9 cellular contexts compared by ENCODE assay signal in genomic region chr19:42450314-42450934, GRCh38. TPM values are rescaled to one million over a fixed set of nuclear protein-coding genes. Genes with fewer than 3 reads are reported as not detected.
A peak's percentile ranks its signal among the peaks of the same experiment; 100 is the strongest.
DNase-seq lines count a peak whose midpoint lies in the region; ATAC-seq and TF ChIP-seq lines count a peak whose summit lies in the region.
"Had no signal": no experiment of that assay in that cellular context is flagged by ENCODE, and none has a peak within 500 bp of the region (broad histone marks: within the 10 kb centered on the region; RNA-seq: fewer than 3 reads in every experiment).

No MANE protein-coding gene starts in this region.

- no peaks in the 10 kb centered on the region for H3K79me2 ChIP-seq in neural progenitor cell (ENCODE audit: low read depth)

- no peaks in the 10 kb centered on the region for H3K9me3 Mint-ChIP-seq in CD4-positive, alpha-beta T cell
- no peaks in the 10 kb centered on the region for H3K9me3 Mint-ChIP-seq in activated T-cell treated with anti-CD3 and anti-CD28 coated beads, Interleukin-2, amount 50 U/mL, for 72 hours
- H3K9me3 Mint-ChIP-seq in neural progenitor cell = no peaks in the 10 kb centered on the region
- H3K9me3 Mint-ChIP-seq: T-helper 1 cell treated with Interleukin-12 subunit alpha and Interleukin-12 subunit beta and Interleukin-4 antibody, amounts not matched to agents 30 μg/mL and 1 μg/mL, for 36 hours had no signal

- peak overlapping the region; percentile 68 for H3K27ac ChIP-seq in CD4-positive, alpha-beta T cell (ENCODE audit: low read depth, low read length)
- H3K27ac ChIP-seq in Peyer's patch (peak overlapping the region; percentile 13 to 89 (median 63)), neural progenitor cell (no peak overlapping the region)

- intact Hi-C loops in CD4-positive, alpha-beta T cell (cut with DNase I, micrococcal nuclease) = loop anchor here (1.0 kb wide), 4 partner anchors 10 to 146 kb away; no protein-coding TSS in a partner anchor

- no peak overlapping the region for H3K4me2 ChIP-seq in neural progenitor cell

- peak; percentile 61 to 78 (median 69) for DNase-seq in CD4-positive, alpha-beta T cell
- DNase-seq in KG1 (lab: John Stamatoyannopoulos, UW) = peak; percentile 74
- peak; percentile 76 to 95 (median 83) for DNase-seq in Peyer's patch
- DNase-seq in activated T-cell treated with anti-CD3 and anti-CD28 coated beads, Interleukin-2, amount 50 U/mL, for 72 hours = peak; percentile 74 to 80
- DNase-seq in fibroblast of mammary gland (ENCODE audit: low read depth) = peak; percentile 88
- peak; percentile 82 for DNase-seq in neural progenitor cell (ENCODE audit: low spot score)
- DNase-seq in stromal cell of bone marrow (ENCODE audit: low read depth) = peak; percentile 45

- H3K27ac Mint-ChIP-seq in CD4-positive, alpha-beta T cell = no peak overlapping the region
- no peak overlapping the region for H3K27ac Mint-ChIP-seq in activated T-cell treated with anti-CD3 and anti-CD28 coated beads, Interleukin-2, amount 50 U/mL, for 72 hours
- no peak overlapping the region for H3K27ac Mint-ChIP-seq in neural progenitor cell
- H3K27ac Mint-ChIP-seq: T-helper 1 cell treated with Interleukin-12 subunit alpha and Interleukin-12 subunit beta and Interleukin-4 antibody, amounts not matched to agents 30 μg/mL and 1 μg/mL, for 36 hours had no signal

- H3K4me1 ChIP-seq in Peyer's patch (peaks cover 0 to 22% (median 2%) of the 10 kb centered on the region in 4 donors), neural progenitor cell (peaks cover 3% of the 10 kb centered on the region)

- no peaks in the 10 kb centered on the region for H3K9me3 ChIP-seq in CD4-positive, alpha-beta T cell (ENCODE audit: control insufficient read depth, low read length)
- H3K9me3 ChIP-seq in Peyer's patch (no peaks in the 10 kb centered on the region), neural progenitor cell (ENCODE audit: low read depth) (no peaks in the 10 kb centered on the region)

- H3F3A ChIP-seq in neural progenitor cell (ENCODE audit: low read depth) = no peaks in the 10 kb centered on the region

- CTCF ChIA-PET in CD4-positive, alpha-beta T cell (lab: Charles Lee) = interaction anchor here (0.6 to 4.2 kb wide), 18 partner anchors 8 to 342 kb away, joined by 3 to 35 read pairs (median 4); partner anchors contain the start of gene CEACAM1

- no peaks in the 10 kb centered on the region for H3K4me1 Mint-ChIP-seq in CD4-positive, alpha-beta T cell (ENCODE audit: low read depth)
- H3K4me1 Mint-ChIP-seq in activated T-cell treated with anti-CD3 and anti-CD28 coated beads, Interleukin-2, amount 50 U/mL, for 72 hours (ENCODE audit: low read depth) = no peaks in the 10 kb centered on the region
- H3K4me1 Mint-ChIP-seq in neural progenitor cell = no peaks in the 10 kb centered on the region

- no peak overlapping the region for H3K4me3 Mint-ChIP-seq in CD4-positive, alpha-beta T cell
- H3K4me3 Mint-ChIP-seq in activated T-cell treated with anti-CD3 and anti-CD28 coated beads, Interleukin-2, amount 50 U/mL, for 72 hours = no peak overlapping the region
- no peak overlapping the region for H3K4me3 Mint-ChIP-seq in neural progenitor cell
- H3K4me3 Mint-ChIP-seq: T-helper 1 cell treated with Interleukin-12 subunit alpha and Interleukin-12 subunit beta and Interleukin-4 antibody, amounts not matched to agents 30 μg/mL and 1 μg/mL, for 36 hours had no signal

- no peaks in the 10 kb centered on the region for H3K36me3 Mint-ChIP-seq in CD4-positive, alpha-beta T cell (ENCODE audit: low read depth)
- no peaks in the 10 kb centered on the region for H3K36me3 Mint-ChIP-seq in activated T-cell treated with anti-CD3 and anti-CD28 coated beads, Interleukin-2, amount 50 U/mL, for 72 hours (ENCODE audit: insufficient read depth in 2 of 2)
- H3K36me3 Mint-ChIP-seq in neural progenitor cell = no peaks in the 10 kb centered on the region

- peaks cover 2% of the 10 kb centered on the region for H4K20me1 ChIP-seq in neural progenitor cell (ENCODE audit: low read depth)

- no peak overlapping the region for H2AFZ ChIP-seq in neural progenitor cell (replicated peaks)

- POLR2A ChIA-PET in CD4-positive, alpha-beta T cell (lab: Charles Lee) = interaction anchor here (0.6 to 1.7 kb wide), 8 partner anchors 10 to 365 kb away, joined by 3 to 16 read pairs (median 4); partner anchors contain the start of genes CEACAM1 and ZNF526

- H3K27me3 ChIP-seq in CD4-positive, alpha-beta T cell (ENCODE audit: control insufficient read depth, insufficient read depth, low read length) = no peaks in the 10 kb centered on the region
- H3K27me3 ChIP-seq in Peyer's patch = no peaks in the 10 kb centered on the region
- H3K27me3 ChIP-seq in neural progenitor cell = no peaks in the 10 kb centered on the region

- peak; percentile 97 for ATAC-seq in CD4-positive, alpha-beta T cell (ENCODE audit: poor library complexity)
- ATAC-seq in GM19463 (IDR thresholded peaks at IDR 0.05; ENCODE audit: unreplicated experiment) = peak; percentile 76
- peak; percentile 99 to 100 for ATAC-seq in activated T-cell treated with anti-CD3 and anti-CD28 coated beads, Interleukin-2, amount 50 U/mL, for 72 hours (replicated peaks in 1 of 2)

- H3K9ac ChIP-seq in neural progenitor cell = no peak overlapping the region

- peak in 1 of 2 donors; percentile 70 for TF ChIP-seq POLR2A in Peyer's patch (IDR thresholded peaks at IDR 0.05)

- H3K27me3 Mint-ChIP-seq in CD4-positive, alpha-beta T cell = no peaks in the 10 kb centered on the region
- no peaks in the 10 kb centered on the region for H3K27me3 Mint-ChIP-seq in activated T-cell treated with anti-CD3 and anti-CD28 coated beads, Interleukin-2, amount 50 U/mL, for 72 hours (ENCODE audit: low read depth)
- H3K27me3 Mint-ChIP-seq in neural progenitor cell (ENCODE audit: insufficient read depth, low read depth) = peaks cover under 1% of the 10 kb centered on the region

- no peaks in the 10 kb centered on the region for H3K36me3 ChIP-seq in Peyer's patch
- no peaks in the 10 kb centered on the region for H3K36me3 ChIP-seq in neural progenitor cell

- H3K4me3 ChIP-seq in Peyer's patch (no peak overlapping the region), fibroblast of mammary gland (ENCODE audit: control insufficient read depth, low read depth, low read length) (no peak overlapping the region), neural progenitor cell (no peak overlapping the region)

- TF ChIP-seq CTCF in CD4-positive, alpha-beta T cell (IDR thresholded peaks at IDR 0.05) = peak; percentile 83
- TF ChIP-seq CTCF in Peyer's patch (IDR thresholded peaks at IDR 0.05) = peak; percentile 55 to 100 (median 96)
- peak; percentile 93 for TF ChIP-seq CTCF in fibroblast of mammary gland (conservative IDR thresholded peaks at IDR 0.05; ENCODE audit: control insufficient read depth, insufficient read depth, low read depth, low read length)
- TF ChIP-seq CTCF in neural progenitor cell (IDR thresholded peaks at IDR 0.05) = peak; percentile 91

RNA-seq across cellular contexts. Expression of gene CXCL17, which starts 7.7 kb away (rescaled TPM):
- not detected for total RNA-seq in CD4-positive, alpha-beta T cell
- total RNA-seq in Peyer's patch (not detected), neural progenitor cell (ENCODE audit: low replicate concordance) (0.12 TPM in 1 of 2 replicates, not detected in the other)
- total RNA-seq in activated T-cell treated with anti-CD3 and anti-CD28 coated beads, Interleukin-2, amount 50 U/mL, for 72 hours = not detected

RNA-seq across cellular contexts. Expression of gene LIPE, which starts 23.2 kb away (rescaled TPM):
- total RNA-seq in CD4-positive, alpha-beta T cell = 1 to 10 TPM; 7.6 to 8.2 TPM
- total RNA-seq in Peyer's patch (10 to 100 TPM; 28.9 to 46.6 (median 34.8) TPM), neural progenitor cell (ENCODE audit: low replicate concordance) (3.5 and 5.0 TPM in 2 replicates)
- total RNA-seq in activated T-cell treated with anti-CD3 and anti-CD28 coated beads, Interleukin-2, amount 50 U/mL, for 72 hours = 10 to 100 TPM; 46.5 to 53.8 TPM
